ENCODE assay signal across 28 cellular contexts in genomic region chr22:50564289-50564688, GRCh38. TPM values are rescaled to one million over a fixed set of nuclear protein-coding genes. Genes with fewer than 3 reads are reported as not detected.
DNase-seq lines count a peak whose midpoint lies in the region; ATAC-seq and TF ChIP-seq lines count a peak whose summit lies in the region.
"Had no signal": no experiment of that assay in that cellular context is flagged by ENCODE, and none has a peak within 500 bp of the region (broad histone marks: within the 10 kb centered on the region; RNA-seq: fewer than 3 reads in every experiment).

No MANE protein-coding gene starts in this region.

- WGBS in heart left ventricle, 4 donors: 85 to 92% (median 87%) methylated on average over 11 of the region's 11 CpGs
- no CpG with 5 or more reads among the region's 11 CpGs for WGBS in trophoblast cell (ENCODE audit: extremely low coverage, insufficient coverage, insufficient read length)

- intact Hi-C loops in heart left ventricle (cut with DNase I): loop anchor here in 2 of 10 donors (5.0 kb wide), 2 partner anchors 37 to 57 kb away; partner anchors contain the start of genes LMF2 (in 1 of the 2), NCAPH2 (in 1 of the 2) and SCO2 (in 1 of the 2)
- intact Hi-C loops in Right ventricle myocardium superior (cut with DNase I): no loop called here
- intact Hi-C loops in left colon (cut with DNase I, micrococcal nuclease): no loop called here

- H3K4ac ChIP-seq in trophoblast cell (ENCODE audit: low read depth, low read length): no peak overlapping the region

- no peak overlapping the region for H3K9ac ChIP-seq in trophoblast cell (ENCODE audit: low read length)

- H3K27me3 ChIP-seq in heart left ventricle: no peaks in the 10 kb centered on the region
- H3K27me3 ChIP-seq in trophoblast cell (ENCODE audit: insufficient read depth, low read length): no peaks in the 10 kb centered on the region
- H3K27me3 ChIP-seq: testis, uterus had no signal

- H4K8ac ChIP-seq in trophoblast cell (ENCODE audit: low read depth, low read length): no peak overlapping the region

- no peak overlapping the region for H3K4me2 ChIP-seq in trophoblast cell (ENCODE audit: low read length)

- no peak overlapping the region for H2BK12ac ChIP-seq in trophoblast cell (ENCODE audit: low read length)

- peak overlapping the region in 10 of 12 donors; percentile 65 to 96 (median 86) for H3K27ac ChIP-seq in heart left ventricle
- peak overlapping the region; percentile 70 for H3K27ac ChIP-seq in VCaP
- no peak overlapping the region for H3K27ac ChIP-seq in trophoblast cell (ENCODE audit: low read depth, low read length)
- H3K27ac ChIP-seq: testis, uterus had no signal

- H3K36me3 ChIP-seq in heart left ventricle: peaks cover 0 to 22% (median 18%) of the 10 kb centered on the region in 9 donors
- H3K36me3 ChIP-seq in trophoblast cell (ENCODE audit: control insufficient read depth in 1 of 2, insufficient read depth in 2 of 2, low read length in 2 of 2): peaks cover 12 to 14% of the 10 kb centered on the region in 2 experiments
- H3K36me3 ChIP-seq: uterus had no signal

- ATAC-seq in heart left ventricle (peak in 1 of 4 donors; percentile 10), Right ventricle myocardium superior (ENCODE audit: poor library complexity) (no peak), left colon (peak; percentile 64), GM21447 (IDR thresholded peaks at IDR 0.05; ENCODE audit: unreplicated experiment) (no peak)
- ATAC-seq: T-helper 17 cell had no signal

- H2BK120ac ChIP-seq in trophoblast cell (ENCODE audit: insufficient read depth, low read length, poor library complexity): no peak overlapping the region

- H3K9me3 ChIP-seq in heart left ventricle: no peaks in the 10 kb centered on the region
- H3K9me3 ChIP-seq in trophoblast cell (ENCODE audit: insufficient read depth, low read depth, low read length): no peaks in the 10 kb centered on the region
- H3K9me3 ChIP-seq: testis, uterus had no signal

- no peak for DNase-seq in heart left ventricle
- DNase-seq in Right ventricle myocardium superior: no peak
- DNase-seq in left colon: peak in 1 of 2 donors; percentile 67
- DNase-seq in trophoblast cell: peak; percentile 79 to 81
- DNase-seq in CD1c-positive myeloid dendritic cell (ENCODE audit: extremely low spot score): no peak
- no peak for DNase-seq in NCI-H1694 treated with DMSO at 0.1 percent for 48 hours (lab: John Stamatoyannopoulos, UW)
- DNase-seq: activated CD4-positive, alpha-beta T cell treated with anti-CD3 and anti-CD28 coated beads, Interleukin-2, amount 50 U/mL, for 48 hours; activated CD4-positive, CD25-positive, alpha-beta regulatory T cell treated with anti-CD3 and anti-CD28 coated beads, Interleukin-2, amount 50 U/mL, for 72 hours; activated CD8-positive, alpha-beta memory T cell treated with anti-CD3 and anti-CD28 coated beads, Interleukin-2, amount 50 U/mL, for 48 hours; activated naive CD4-positive, alpha-beta T cell treated with anti-CD3 and anti-CD28 coated beads, Interleukin-2, amount 50 U/mL, for 16 hours; CD4-positive, CD25-positive, alpha-beta regulatory T cell; DND-41; effector CD4-positive, alpha-beta T cell; naive B cell; NCI-H1092 treated with DMSO at 0.1 percent for 48 hours; NCI-H187; NCI-H2171; NCI-H510A treated with DMSO at 0.1 percent for 48 hours; stimulated activated naive CD4-positive, alpha-beta T cell treated with Interleukin-2 at 50 U/mL for 16 hours; T-helper 17 cell; testis; uterus had no signal

- peaks cover 1% of the 10 kb centered on the region for H3K79me1 ChIP-seq in trophoblast cell (ENCODE audit: low read length)

- no peak overlapping the region for H2BK5ac ChIP-seq in trophoblast cell (ENCODE audit: low read depth, low read length, poor library complexity)

- no peak overlapping the region for H2AK5ac ChIP-seq in trophoblast cell (ENCODE audit: low read length)

- no peak overlapping the region for H4K91ac ChIP-seq in trophoblast cell (ENCODE audit: low read depth, low read length)

- no peaks in the 10 kb centered on the region for H3K79me2 ChIP-seq in trophoblast cell (ENCODE audit: control insufficient read depth, insufficient read depth, low read length, poor library complexity)

- H3K23ac ChIP-seq in trophoblast cell (ENCODE audit: low read length): no peak overlapping the region

- no peak overlapping the region for H3K18ac ChIP-seq in trophoblast cell (ENCODE audit: low read length)

- H3K4me1 ChIP-seq in heart left ventricle (peaks cover 0 to 17% (median 7%) of the 10 kb centered on the region in 12 donors), trophoblast cell (ENCODE audit: control insufficient read depth in 1 of 2, insufficient read depth in 2 of 2, low read length in 2 of 2) (peaks cover 5 to 8% of the 10 kb centered on the region in 2 experiments)
- H3K4me1 ChIP-seq: uterus had no signal

- TF ChIP-seq POLR2A in heart left ventricle (IDR thresholded peaks at IDR 0.05): no peak

- H3K4me3 ChIP-seq in heart left ventricle (peak overlapping the region in 2 of 12 donors; percentile 62 to 65), trophoblast cell (ENCODE audit: low read depth, low read length) (no peak overlapping the region)
- H3K4me3 ChIP-seq: uterus had no signal

- no peak overlapping the region for H3K14ac ChIP-seq in trophoblast cell (ENCODE audit: low read length)

- no peak overlapping the region for H4K12ac ChIP-seq in trophoblast cell (ENCODE audit: low read depth, low read length)

- H2AFZ ChIP-seq in trophoblast cell (ENCODE audit: insufficient read depth, low read length, poor library complexity): no peak overlapping the region

- TF ChIP-seq CTCF in heart left ventricle (IDR thresholded peaks at IDR 0.05) (no peak), VCaP (conservative IDR thresholded peaks at IDR 0.05) (no peak)

RNA-seq across cellular contexts. Expression of gene SYCE3, which starts 1.6 kb away (rescaled TPM):
- total RNA-seq in heart left ventricle (not detected), Right ventricle myocardium superior (not detected), left colon (under 1 TPM in 1 of 2 donors, not detected in 1; 0.67 TPM)
- polyA plus RNA-seq in heart left ventricle: not detected
- polyA plus RNA-seq in trophoblast cell (2013): 0.53 and 0.62 TPM in 2 replicates
- total RNA-seq: CD4-positive, CD25-positive, alpha-beta regulatory T cell; HT-29; mesenteric fat pad; omental fat pad; T-helper 17 cell; uterus had no signal
- polyA plus RNA-seq: CD4-positive, CD25-positive, alpha-beta regulatory T cell had no signal

RNA-seq across cellular contexts. Expression of gene CPT1B, which starts 13.9 kb away (rescaled TPM):
- total RNA-seq in heart left ventricle: 100 to 1,000 TPM; 115 to 467 (median 306) TPM
- polyA plus RNA-seq in heart left ventricle: 100 to 1,000 TPM in 1 of 2 donors, 10 to 100 TPM in 1; 51.4 to 267 TPM
- 402 TPM for total RNA-seq in Right ventricle myocardium superior
- total RNA-seq in left colon: 10 to 100 TPM; 22.6 to 26.6 TPM
- 18.3 and 19.4 TPM in 2 replicates for polyA plus RNA-seq in trophoblast cell (2013)

RNA-seq across cellular contexts. Expression of gene CHKB, which starts 18.4 kb away (rescaled TPM):
- total RNA-seq in heart left ventricle: 10 to 100 TPM; 23.3 to 54.6 (median 35.6) TPM
- polyA plus RNA-seq in heart left ventricle: 10 to 100 TPM; 16.7 to 77.1 TPM
- total RNA-seq in Right ventricle myocardium superior: 36.0 TPM
- total RNA-seq in left colon: 10 to 100 TPM; 66.9 to 72.7 TPM
- 40.3 and 43.1 TPM in 2 replicates for polyA plus RNA-seq in trophoblast cell (2013)

RNA-seq across cellular contexts. Expression of gene KLHDC7B, which starts 18.6 kb away (rescaled TPM):
- total RNA-seq in heart left ventricle (1 to 10 TPM in 1 of 9 donors, under 1 TPM in 3, not detected in 5; 0.08 to 1.3 (median 0.14) TPM), Right ventricle myocardium superior (not detected), left colon (under 1 TPM in 1 of 2 donors, not detected in 1; 0.17 TPM)
- under 1 TPM in 1 of 2 donors, not detected in 1; 0.08 TPM for polyA plus RNA-seq in heart left ventricle
- polyA plus RNA-seq in trophoblast cell (2013): 0.08 and 0.10 TPM in 2 replicates
- total RNA-seq: A172, HT-29, uterus had no signal

RNA-seq across cellular contexts. Expression of gene TYMP, which starts 34.5 kb away (rescaled TPM):
- total RNA-seq in heart left ventricle (100 to 1,000 TPM in 1 of 9 donors, 10 to 100 TPM in 6, 1 to 10 TPM in 2; 8.3 to 198 (median 21.7) TPM), Right ventricle myocardium superior (11.8 TPM), left colon (10 to 100 TPM; 32.0 to 33.0 TPM)
- polyA plus RNA-seq in heart left ventricle: 10 to 100 TPM; 11.8 to 45.1 TPM
- polyA plus RNA-seq in trophoblast cell (2013): 19.5 and 20.6 TPM in 2 replicates

Comparison
In these comparisons a context has a peak if more than half of its experiments do, and no peak if none do; other contexts are left out.
1. DNase-seq: peak in trophoblast cell (2 of 2); none in heart left ventricle (0 of 5), Right ventricle myocardium superior (single experiment), CD1c-positive myeloid dendritic cell (single experiment) and NCI-H1694 treated with DMSO at 0.1 percent for 48 hours (single experiment).
2. RNA of gene CPT1B, which starts 13.9 kb away (total RNA-seq): 402 TPM in Right ventricle myocardium superior (single experiment) and 115 to 467 TPM in heart left ventricle; 22.6 to 26.6 TPM in left colon; every median in the first group is over 4 times any median in the second.